ENCODE assay signal across 30 cellular contexts in genomic region chr17:14670861-14671260, GRCh38.
"Had no signal": no experiment of that assay in that cellular context is flagged by ENCODE, and none has a peak within 500 bp of the region (broad histone marks: within the 10 kb centered on the region; RNA-seq: fewer than 3 reads in every experiment).

No MANE protein-coding gene starts in this region.

- FAIRE-seq: astrocyte, bronchial epithelial cell, colon had no signal

- DNase-seq: activated B cell treated with CpG ODN at 0.5 μM for 24 hours; activated CD4-positive, alpha-beta T cell treated with anti-CD3 and anti-CD28 coated beads for 48 hours; activated CD4-positive, alpha-beta T cell treated with anti-CD3 and anti-CD28 coated beads, Interleukin-2, amount 50 U/mL, for 1 hour; activated CD4-positive, alpha-beta T cell treated with anti-CD3 and anti-CD28 coated beads, Interleukin-2, amount 50 U/mL, for 48 hours; activated CD8-positive, alpha-beta memory T cell treated with anti-CD3 and anti-CD28 coated beads for 24 hours; activated CD8-positive, alpha-beta T cell treated with anti-CD3 and anti-CD28 coated beads for 36 hours; activated effector memory CD4-positive, alpha-beta T cell treated with Interleukin-2 at 50 U/mL for 16 hours; activated gamma-delta T cell treated with Interleukin-2 at 50 U/mL for 16 hours; activated naive CD4-positive, alpha-beta T cell treated with anti-CD3 and anti-CD28 coated beads, Interleukin-2, amount 50 U/mL, for 16 hours; activated naive CD4-positive, alpha-beta T cell treated with Interleukin-2 at 50 U/mL for 16 hours; activated T-cell treated with anti-CD3 and anti-CD28 coated beads, Interleukin-2, amount 50 U/mL, for 4 hours; amniotic stem cell; anterior cingulate cortex; cortex of kidney; dermis blood vessel endothelial cell; effector CD4-positive, alpha-beta T cell; effector memory CD8-positive, alpha-beta T cell; erythroblast; esophagus squamous epithelium; foreskin melanocyte; T-helper 1 cell; T-helper 17 cell; T1000; WERI-Rb-1 had no signal

- H3K4me3 ChIP-seq: esophagus squamous epithelium, gastroesophageal sphincter had no signal

- H3K9me3 ChIP-seq: esophagus squamous epithelium, gastroesophageal sphincter had no signal

- H3K4me1 ChIP-seq: esophagus squamous epithelium, gastroesophageal sphincter had no signal

- H3K27ac ChIP-seq: esophagus squamous epithelium, gastroesophageal sphincter, WERI-Rb-1 had no signal

- ATAC-seq: activated CD4-positive, CD25-positive, alpha-beta regulatory T cell treated with anti-CD3 and anti-CD28 coated beads, Interleukin-2, amount 50 U/mL, for 24 hours; activated CD8-positive, alpha-beta T cell treated with anti-CD3 and anti-CD28 coated beads for 36 hours; activated T-cell treated with anti-CD3 and anti-CD28 coated beads, Interleukin-2, amount 50 U/mL, for 4 hours; activated T-helper 17 cell treated with anti-CD3 and anti-CD28 coated beads, Interleukin-2, amount 50 U/mL, for 72 hours; effector memory CD8-positive, alpha-beta T cell; gastroesophageal sphincter; T-helper 17 cell had no signal

- H3K36me3 ChIP-seq: esophagus squamous epithelium, gastroesophageal sphincter, WERI-Rb-1 had no signal
